1 cellular context compared by ENCODE assay signal in the genomic region with DNA sequence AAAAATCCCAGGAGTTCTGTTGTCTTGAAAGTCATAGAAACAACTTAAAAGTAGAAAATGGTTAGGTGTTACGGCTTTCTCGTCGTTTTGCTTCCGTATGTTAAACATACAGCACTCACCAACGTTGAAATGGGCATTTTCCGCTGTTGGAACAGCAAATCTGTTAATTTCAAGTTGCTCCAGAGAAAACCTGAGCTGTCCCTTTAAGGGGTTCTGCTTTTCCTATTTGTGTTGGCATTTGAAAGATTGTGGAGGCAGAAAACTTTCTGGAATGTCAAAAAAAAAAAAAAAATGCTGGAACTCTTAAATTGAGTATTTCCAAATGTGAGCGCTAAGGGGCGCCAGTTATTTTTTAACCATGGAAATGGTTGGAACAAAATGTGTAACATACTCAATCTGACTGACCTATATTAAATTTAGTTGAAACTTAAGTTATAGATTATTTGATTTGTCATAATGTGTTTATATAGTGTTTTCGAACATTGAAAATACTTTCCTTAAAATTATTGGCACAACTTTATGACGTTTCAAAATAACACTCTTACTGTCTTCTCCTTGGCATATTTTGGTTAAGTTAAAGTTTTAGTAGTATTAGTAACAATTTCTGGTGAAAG.
TF ChIP-seq lines count a peak whose summit lies in the region.

No MANE protein-coding gene starts in this region.

TF ChIP-seq in HEK293, 187 proteins besides CTCF, POLR2A, EP300 and RAD21 (continued from another document and continues in another):
- TF ChIP-seq, protein P1, sequence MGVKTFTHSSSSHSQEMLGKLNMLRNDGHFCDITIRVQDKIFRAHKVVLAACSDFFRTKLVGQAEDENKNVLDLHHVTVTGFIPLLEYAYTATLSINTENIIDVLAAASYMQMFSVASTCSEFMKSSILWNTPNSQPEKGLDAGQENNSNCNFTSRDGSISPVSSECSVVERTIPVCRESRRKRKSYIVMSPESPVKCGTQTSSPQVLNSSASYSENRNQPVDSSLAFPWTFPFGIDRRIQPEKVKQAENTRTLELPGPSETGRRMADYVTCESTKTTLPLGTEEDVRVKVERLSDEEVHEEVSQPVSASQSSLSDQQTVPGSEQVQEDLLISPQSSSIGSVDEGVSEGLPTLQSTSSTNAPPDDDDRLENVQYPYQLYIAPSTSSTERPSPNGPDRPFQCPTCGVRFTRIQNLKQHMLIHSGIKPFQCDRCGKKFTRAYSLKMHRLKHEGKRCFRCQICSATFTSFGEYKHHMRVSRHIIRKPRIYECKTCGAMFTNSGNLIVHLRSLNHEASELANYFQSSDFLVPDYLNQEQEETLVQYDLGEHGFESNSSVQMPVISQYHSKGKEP (tag by site-specific recombination; IDR thresholded peaks at IDR 0.05), result no peak
- TF ChIP-seq, protein P2, sequence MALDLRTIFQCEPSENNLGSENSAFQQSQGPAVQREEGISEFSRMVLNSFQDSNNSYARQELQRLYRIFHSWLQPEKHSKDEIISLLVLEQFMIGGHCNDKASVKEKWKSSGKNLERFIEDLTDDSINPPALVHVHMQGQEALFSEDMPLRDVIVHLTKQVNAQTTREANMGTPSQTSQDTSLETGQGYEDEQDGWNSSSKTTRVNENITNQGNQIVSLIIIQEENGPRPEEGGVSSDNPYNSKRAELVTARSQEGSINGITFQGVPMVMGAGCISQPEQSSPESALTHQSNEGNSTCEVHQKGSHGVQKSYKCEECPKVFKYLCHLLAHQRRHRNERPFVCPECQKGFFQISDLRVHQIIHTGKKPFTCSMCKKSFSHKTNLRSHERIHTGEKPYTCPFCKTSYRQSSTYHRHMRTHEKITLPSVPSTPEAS (tag by site-specific recombination; IDR thresholded peaks at IDR 0.05), result no peak
- no peak for TF ChIP-seq ZNF585B (tag by site-specific recombination; IDR thresholded peaks at IDR 0.05)
- TF ChIP-seq, protein P3, sequence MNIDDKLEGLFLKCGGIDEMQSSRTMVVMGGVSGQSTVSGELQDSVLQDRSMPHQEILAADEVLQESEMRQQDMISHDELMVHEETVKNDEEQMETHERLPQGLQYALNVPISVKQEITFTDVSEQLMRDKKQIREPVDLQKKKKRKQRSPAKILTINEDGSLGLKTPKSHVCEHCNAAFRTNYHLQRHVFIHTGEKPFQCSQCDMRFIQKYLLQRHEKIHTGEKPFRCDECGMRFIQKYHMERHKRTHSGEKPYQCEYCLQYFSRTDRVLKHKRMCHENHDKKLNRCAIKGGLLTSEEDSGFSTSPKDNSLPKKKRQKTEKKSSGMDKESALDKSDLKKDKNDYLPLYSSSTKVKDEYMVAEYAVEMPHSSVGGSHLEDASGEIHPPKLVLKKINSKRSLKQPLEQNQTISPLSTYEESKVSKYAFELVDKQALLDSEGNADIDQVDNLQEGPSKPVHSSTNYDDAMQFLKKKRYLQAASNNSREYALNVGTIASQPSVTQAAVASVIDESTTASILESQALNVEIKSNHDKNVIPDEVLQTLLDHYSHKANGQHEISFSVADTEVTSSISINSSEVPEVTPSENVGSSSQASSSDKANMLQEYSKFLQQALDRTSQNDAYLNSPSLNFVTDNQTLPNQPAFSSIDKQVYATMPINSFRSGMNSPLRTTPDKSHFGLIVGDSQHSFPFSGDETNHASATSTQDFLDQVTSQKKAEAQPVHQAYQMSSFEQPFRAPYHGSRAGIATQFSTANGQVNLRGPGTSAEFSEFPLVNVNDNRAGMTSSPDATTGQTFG (tag by site-specific recombination; IDR thresholded peaks at IDR 0.05; ENCODE audit: borderline replicate concordance), result no peak
- peak; percentile 94 for TF ChIP-seq ZNF341 (tag by site-specific recombination; IDR thresholded peaks at IDR 0.05; ENCODE audit: low read depth)
- no peak for TF ChIP-seq ZNF157 (tag by site-specific recombination; IDR thresholded peaks at IDR 0.05)
- no peak for TF ChIP-seq ZNF433 (tag by site-specific recombination; IDR thresholded peaks at IDR 0.05; ENCODE audit: low read depth)
- TF ChIP-seq ZNF610 (tag by site-specific recombination; IDR thresholded peaks at IDR 0.05; ENCODE audit: borderline replicate concordance), result no peak
- TF ChIP-seq, protein P4, sequence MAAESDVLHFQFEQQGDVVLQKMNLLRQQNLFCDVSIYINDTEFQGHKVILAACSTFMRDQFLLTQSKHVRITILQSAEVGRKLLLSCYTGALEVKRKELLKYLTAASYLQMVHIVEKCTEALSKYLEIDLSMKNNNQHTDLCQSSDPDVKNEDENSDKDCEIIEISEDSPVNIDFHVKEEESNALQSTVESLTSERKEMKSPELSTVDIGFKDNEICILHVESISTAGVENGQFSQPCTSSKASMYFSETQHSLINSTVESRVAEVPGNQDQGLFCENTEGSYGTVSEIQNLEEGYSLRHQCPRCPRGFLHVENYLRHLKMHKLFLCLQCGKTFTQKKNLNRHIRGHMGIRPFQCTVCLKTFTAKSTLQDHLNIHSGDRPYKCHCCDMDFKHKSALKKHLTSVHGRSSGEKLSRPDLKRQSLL (tag by site-specific recombination; IDR thresholded peaks at IDR 0.05), result peak; percentile 15; the same call in 1 of the 2 replicates
- TF ChIP-seq OSR2 (tag by site-specific recombination; IDR thresholded peaks at IDR 0.05), result no peak
- no peak for TF ChIP-seq ZNF514 (tag by site-specific recombination; IDR thresholded peaks at IDR 0.05)
- no peak for TF ChIP-seq ZNF48 (tag by site-specific recombination; IDR thresholded peaks at IDR 0.05)
- no peak for TF ChIP-seq ZNF138 (tag by site-specific recombination; IDR thresholded peaks at IDR 0.05; ENCODE audit: borderline replicate concordance)
- TF ChIP-seq, protein P5, sequence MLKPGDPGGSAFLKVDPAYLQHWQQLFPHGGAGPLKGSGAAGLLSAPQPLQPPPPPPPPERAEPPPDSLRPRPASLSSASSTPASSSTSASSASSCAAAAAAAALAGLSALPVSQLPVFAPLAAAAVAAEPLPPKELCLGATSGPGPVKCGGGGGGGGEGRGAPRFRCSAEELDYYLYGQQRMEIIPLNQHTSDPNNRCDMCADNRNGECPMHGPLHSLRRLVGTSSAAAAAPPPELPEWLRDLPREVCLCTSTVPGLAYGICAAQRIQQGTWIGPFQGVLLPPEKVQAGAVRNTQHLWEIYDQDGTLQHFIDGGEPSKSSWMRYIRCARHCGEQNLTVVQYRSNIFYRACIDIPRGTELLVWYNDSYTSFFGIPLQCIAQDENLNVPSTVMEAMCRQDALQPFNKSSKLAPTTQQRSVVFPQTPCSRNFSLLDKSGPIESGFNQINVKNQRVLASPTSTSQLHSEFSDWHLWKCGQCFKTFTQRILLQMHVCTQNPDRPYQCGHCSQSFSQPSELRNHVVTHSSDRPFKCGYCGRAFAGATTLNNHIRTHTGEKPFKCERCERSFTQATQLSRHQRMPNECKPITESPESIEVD (tag by site-specific recombination; IDR thresholded peaks at IDR 0.05), result peak; percentile 97
- no peak for TF ChIP-seq SALL2 (tag by site-specific recombination; IDR thresholded peaks at IDR 0.05; ENCODE audit: borderline replicate concordance)
- TF ChIP-seq TRIM28 (IDR thresholded peaks at IDR 0.05; ENCODE audit: borderline replicate concordance, low read length), result no peak
- TF ChIP-seq, protein P6, sequence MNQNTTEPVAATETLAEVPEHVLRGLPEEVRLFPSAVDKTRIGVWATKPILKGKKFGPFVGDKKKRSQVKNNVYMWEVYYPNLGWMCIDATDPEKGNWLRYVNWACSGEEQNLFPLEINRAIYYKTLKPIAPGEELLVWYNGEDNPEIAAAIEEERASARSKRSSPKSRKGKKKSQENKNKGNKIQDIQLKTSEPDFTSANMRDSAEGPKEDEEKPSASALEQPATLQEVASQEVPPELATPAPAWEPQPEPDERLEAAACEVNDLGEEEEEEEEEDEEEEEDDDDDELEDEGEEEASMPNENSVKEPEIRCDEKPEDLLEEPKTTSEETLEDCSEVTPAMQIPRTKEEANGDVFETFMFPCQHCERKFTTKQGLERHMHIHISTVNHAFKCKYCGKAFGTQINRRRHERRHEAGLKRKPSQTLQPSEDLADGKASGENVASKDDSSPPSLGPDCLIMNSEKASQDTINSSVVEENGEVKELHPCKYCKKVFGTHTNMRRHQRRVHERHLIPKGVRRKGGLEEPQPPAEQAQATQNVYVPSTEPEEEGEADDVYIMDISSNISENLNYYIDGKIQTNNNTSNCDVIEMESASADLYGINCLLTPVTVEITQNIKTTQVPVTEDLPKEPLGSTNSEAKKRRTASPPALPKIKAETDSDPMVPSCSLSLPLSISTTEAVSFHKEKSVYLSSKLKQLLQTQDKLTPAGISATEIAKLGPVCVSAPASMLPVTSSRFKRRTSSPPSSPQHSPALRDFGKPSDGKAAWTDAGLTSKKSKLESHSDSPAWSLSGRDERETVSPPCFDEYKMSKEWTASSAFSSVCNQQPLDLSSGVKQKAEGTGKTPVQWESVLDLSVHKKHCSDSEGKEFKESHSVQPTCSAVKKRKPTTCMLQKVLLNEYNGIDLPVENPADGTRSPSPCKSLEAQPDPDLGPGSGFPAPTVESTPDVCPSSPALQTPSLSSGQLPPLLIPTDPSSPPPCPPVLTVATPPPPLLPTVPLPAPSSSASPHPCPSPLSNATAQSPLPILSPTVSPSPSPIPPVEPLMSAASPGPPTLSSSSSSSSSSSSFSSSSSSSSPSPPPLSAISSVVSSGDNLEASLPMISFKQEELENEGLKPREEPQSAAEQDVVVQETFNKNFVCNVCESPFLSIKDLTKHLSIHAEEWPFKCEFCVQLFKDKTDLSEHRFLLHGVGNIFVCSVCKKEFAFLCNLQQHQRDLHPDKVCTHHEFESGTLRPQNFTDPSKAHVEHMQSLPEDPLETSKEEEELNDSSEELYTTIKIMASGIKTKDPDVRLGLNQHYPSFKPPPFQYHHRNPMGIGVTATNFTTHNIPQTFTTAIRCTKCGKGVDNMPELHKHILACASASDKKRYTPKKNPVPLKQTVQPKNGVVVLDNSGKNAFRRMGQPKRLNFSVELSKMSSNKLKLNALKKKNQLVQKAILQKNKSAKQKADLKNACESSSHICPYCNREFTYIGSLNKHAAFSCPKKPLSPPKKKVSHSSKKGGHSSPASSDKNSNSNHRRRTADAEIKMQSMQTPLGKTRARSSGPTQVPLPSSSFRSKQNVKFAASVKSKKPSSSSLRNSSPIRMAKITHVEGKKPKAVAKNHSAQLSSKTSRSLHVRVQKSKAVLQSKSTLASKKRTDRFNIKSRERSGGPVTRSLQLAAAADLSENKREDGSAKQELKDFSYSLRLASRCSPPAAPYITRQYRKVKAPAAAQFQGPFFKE (tag by site-specific recombination; IDR thresholded peaks at IDR 0.05; ENCODE audit: borderline replicate concordance), result no peak
- TF ChIP-seq SP3 (tag by site-specific recombination; IDR thresholded peaks at IDR 0.05), result no peak
- no peak for TF ChIP-seq SETDB1 (IDR thresholded peaks at IDR 0.05; ENCODE audit: insufficient read length, low read length)
- no peak for TF ChIP-seq ZNF670 (tag by site-specific recombination; IDR thresholded peaks at IDR 0.05; ENCODE audit: low read depth)
- TF ChIP-seq ZNF837 (tag by site-specific recombination; IDR thresholded peaks at IDR 0.05), result no peak
- TF ChIP-seq, protein P7, sequence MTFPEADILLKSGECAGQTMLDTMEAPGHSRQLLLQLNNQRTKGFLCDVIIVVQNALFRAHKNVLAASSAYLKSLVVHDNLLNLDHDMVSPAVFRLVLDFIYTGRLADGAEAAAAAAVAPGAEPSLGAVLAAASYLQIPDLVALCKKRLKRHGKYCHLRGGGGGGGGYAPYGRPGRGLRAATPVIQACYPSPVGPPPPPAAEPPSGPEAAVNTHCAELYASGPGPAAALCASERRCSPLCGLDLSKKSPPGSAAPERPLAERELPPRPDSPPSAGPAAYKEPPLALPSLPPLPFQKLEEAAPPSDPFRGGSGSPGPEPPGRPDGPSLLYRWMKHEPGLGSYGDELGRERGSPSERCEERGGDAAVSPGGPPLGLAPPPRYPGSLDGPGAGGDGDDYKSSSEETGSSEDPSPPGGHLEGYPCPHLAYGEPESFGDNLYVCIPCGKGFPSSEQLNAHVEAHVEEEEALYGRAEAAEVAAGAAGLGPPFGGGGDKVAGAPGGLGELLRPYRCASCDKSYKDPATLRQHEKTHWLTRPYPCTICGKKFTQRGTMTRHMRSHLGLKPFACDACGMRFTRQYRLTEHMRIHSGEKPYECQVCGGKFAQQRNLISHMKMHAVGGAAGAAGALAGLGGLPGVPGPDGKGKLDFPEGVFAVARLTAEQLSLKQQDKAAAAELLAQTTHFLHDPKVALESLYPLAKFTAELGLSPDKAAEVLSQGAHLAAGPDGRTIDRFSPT (tag by site-specific recombination; IDR thresholded peaks at IDR 0.05), result no peak
- 0 out of 2 replicates have a peak, but pooled peaks have one; percentile 21 for TF ChIP-seq ZNF629 (tag by site-specific recombination; IDR thresholded peaks at IDR 0.05)
- peak; percentile 31; the same call in 1 of the 2 replicates for TF ChIP-seq ZNF366 (tag by site-specific recombination; conservative IDR thresholded peaks at IDR 0.05)
- no peak for TF ChIP-seq ZNF311 (tag by site-specific recombination; IDR thresholded peaks at IDR 0.05; ENCODE audit: borderline replicate concordance)
- TF ChIP-seq ZNF600 (tag by site-specific recombination; IDR thresholded peaks at IDR 0.05), result peak; percentile 80
- TF ChIP-seq, protein P8, sequence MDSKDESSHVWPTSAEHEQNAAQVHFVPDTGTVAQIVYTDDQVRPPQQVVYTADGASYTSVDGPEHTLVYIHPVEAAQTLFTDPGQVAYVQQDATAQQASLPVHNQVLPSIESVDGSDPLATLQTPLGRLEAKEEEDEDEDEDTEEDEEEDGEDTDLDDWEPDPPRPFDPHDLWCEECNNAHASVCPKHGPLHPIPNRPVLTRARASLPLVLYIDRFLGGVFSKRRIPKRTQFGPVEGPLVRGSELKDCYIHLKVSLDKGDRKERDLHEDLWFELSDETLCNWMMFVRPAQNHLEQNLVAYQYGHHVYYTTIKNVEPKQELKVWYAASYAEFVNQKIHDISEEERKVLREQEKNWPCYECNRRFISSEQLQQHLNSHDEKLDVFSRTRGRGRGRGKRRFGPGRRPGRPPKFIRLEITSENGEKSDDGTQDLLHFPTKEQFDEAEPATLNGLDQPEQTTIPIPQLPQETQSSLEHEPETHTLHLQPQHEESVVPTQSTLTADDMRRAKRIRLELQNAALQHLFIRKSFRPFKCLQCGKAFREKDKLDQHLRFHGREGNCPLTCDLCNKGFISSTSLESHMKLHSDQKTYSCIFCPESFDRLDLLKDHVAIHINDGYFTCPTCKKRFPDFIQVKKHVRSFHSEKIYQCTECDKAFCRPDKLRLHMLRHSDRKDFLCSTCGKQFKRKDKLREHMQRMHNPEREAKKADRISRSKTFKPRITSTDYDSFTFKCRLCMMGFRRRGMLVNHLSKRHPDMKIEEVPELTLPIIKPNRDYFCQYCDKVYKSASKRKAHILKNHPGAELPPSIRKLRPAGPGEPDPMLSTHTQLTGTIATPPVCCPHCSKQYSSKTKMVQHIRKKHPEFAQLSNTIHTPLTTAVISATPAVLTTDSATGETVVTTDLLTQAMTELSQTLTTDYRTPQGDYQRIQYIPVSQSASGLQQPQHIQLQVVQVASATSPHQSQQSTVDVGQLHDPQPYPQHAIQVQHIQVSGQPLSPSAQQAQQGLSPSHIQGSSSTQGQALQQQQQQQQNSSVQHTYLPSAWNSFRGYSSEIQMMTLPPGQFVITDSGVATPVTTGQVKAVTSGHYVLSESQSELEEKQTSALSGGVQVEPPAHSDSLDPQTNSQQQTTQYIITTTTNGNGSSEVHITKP (tag by site-specific recombination; IDR thresholded peaks at IDR 0.05), result no peak
- peak; percentile 56; the same call in 1 of the 2 replicates for TF ChIP-seq ZNF660 (tag by site-specific recombination; IDR thresholded peaks at IDR 0.05)
- TF ChIP-seq ZNF561 (tag by site-specific recombination; IDR thresholded peaks at IDR 0.05; ENCODE audit: borderline replicate concordance), result no peak
- TF ChIP-seq ZNF549 (tag by site-specific recombination; IDR thresholded peaks at IDR 0.05), result no peak
- TF ChIP-seq ZNF654 (tag by site-specific recombination; IDR thresholded peaks at IDR 0.05; ENCODE audit: low read depth), result peak; percentile 49
- TF ChIP-seq ZNF221 (tag by site-specific recombination; IDR thresholded peaks at IDR 0.05; ENCODE audit: borderline replicate concordance), result no peak
- TF ChIP-seq ZNF558 (tag by site-specific recombination; IDR thresholded peaks at IDR 0.05), result no peak
- no peak for TF ChIP-seq ZNF324 (tag by site-specific recombination; IDR thresholded peaks at IDR 0.05)
- no peak for TF ChIP-seq ZNF112 (tag by site-specific recombination; IDR thresholded peaks at IDR 0.05)
- no peak for TF ChIP-seq ZFP69B (tag by site-specific recombination; IDR thresholded peaks at IDR 0.05)
